Comparison of ENCODE assay signal across 9 cellular contexts in genomic region chr1:219173434-219173757, GRCh38. TPM values are rescaled to one million over a fixed set of nuclear protein-coding genes. Genes with fewer than 3 reads are reported as not detected.
A peak's percentile ranks its signal among the peaks of the same experiment; 100 is the strongest.
DNase-seq lines count a peak whose midpoint lies in the region; ATAC-seq, FAIRE-seq and TF ChIP-seq lines count a peak whose summit lies in the region.
"Had no signal": no experiment of that assay in that cellular context is flagged by ENCODE, and none has a peak within 500 bp of the region (broad histone marks: within the 10 kb centered on the region; RNA-seq: fewer than 3 reads in every experiment).

No MANE protein-coding gene starts in this region.

- no peak for DNase-seq in activated CD4-positive, alpha-beta T cell treated with anti-CD3 and anti-CD28 coated beads, Interleukin-2, amount 10 ng/mL, durations not matched to agents 7 days and 5 days
- no peak for DNase-seq in activated CD4-positive, alpha-beta T cell treated with anti-CD3 and anti-CD28 coated beads, Interleukin-2, amount 50 U/mL, for 1 hour
- no peak for DNase-seq in pancreas
- DNase-seq in Ammon's horn (ENCODE audit: low spot score): no peak
- no peak for DNase-seq in GM13976 (ENCODE audit: low spot score)
- DNase-seq in NCI-H146 treated with DMSO at 0.1 percent for 48 hours (lab: John Stamatoyannopoulos, UW; ENCODE audit: unreplicated experiment): no peak

- WGBS in pancreas, 2 donors: 27 to 28% methylated on average over 6 of the region's 6 CpGs

- FAIRE-seq in pancreas (lab: Jason Lieb, UNC): no peak
- FAIRE-seq: endometrium had no signal

- H3K4me1 ChIP-seq in HUES6 (ENCODE audit: control insufficient read depth, insufficient read depth, low read length) (peaks cover 15% of the 10 kb centered on the region), pancreas (peaks cover 7 to 49% (median 25%) of the 10 kb centered on the region in 3 donors)

- no peak for ATAC-seq in pancreas

- H3K27me3 ChIP-seq in HUES6 (ENCODE audit: control insufficient read depth, insufficient read depth, low read length) (no peaks in the 10 kb centered on the region), pancreas (no peaks in the 10 kb centered on the region)

- CTCF ChIA-PET in activated CD4-positive, alpha-beta T cell treated with anti-CD3 and anti-CD28 coated beads, Interleukin-2, amount 10 ng/mL, durations not matched to agents 7 days and 5 days (lab: Charles Lee): interaction anchor here (1.1 to 1.4 kb wide), 2 partner anchors 15 to 487 kb away, joined by 3 to 8 read pairs; no protein-coding TSS in a partner anchor

- intact Hi-C loops in dendritic cell treated with granulocyte-macrophage colony-stimulating factor and Interleukin-4, amounts not matched to agents 40 ng/mL and 50 ng/mL, for 4 days (cut with micrococcal nuclease): loop anchor here (5.0 kb wide), 1 partner anchor 86 kb away; no protein-coding TSS in a partner anchor
- intact Hi-C loops in pancreas (cut with DNase I): no loop called here

- POLR2A ChIA-PET in activated CD4-positive, alpha-beta T cell treated with anti-CD3 and anti-CD28 coated beads, Interleukin-2, amount 10 ng/mL, durations not matched to agents 7 days and 5 days (lab: Charles Lee): no interaction called here

- TF ChIP-seq CTCF in pancreas (IDR thresholded peaks at IDR 0.05) (no peak), GM13976 (IDR thresholded peaks at IDR 0.05; ENCODE audit: borderline replicate concordance, control extremely low read depth, extremely low read depth, insufficient read depth, missing control alignments) (no peak)

- in situ Hi-C loops in GM13976 (cut with MboI; ENCODE audit: low sequenced_read_pairs, unreplicated experiment): no loop called here

- H3K36me3 Mint-ChIP-seq in activated CD4-positive, alpha-beta T cell treated with anti-CD3 and anti-CD28 coated beads, Interleukin-2, amount 10 ng/mL, durations not matched to agents 7 days and 5 days (ENCODE audit: low read depth): peaks cover 9% of the 10 kb centered on the region
- peaks cover 29% of the 10 kb centered on the region for H3K36me3 Mint-ChIP-seq in dendritic cell treated with granulocyte-macrophage colony-stimulating factor and Interleukin-4, amounts not matched to agents 40 ng/mL and 50 ng/mL, for 4 days (ENCODE audit: low read depth)

- peaks cover 45% of the 10 kb centered on the region for H3K4me1 Mint-ChIP-seq in activated CD4-positive, alpha-beta T cell treated with anti-CD3 and anti-CD28 coated beads, Interleukin-2, amount 10 ng/mL, durations not matched to agents 7 days and 5 days
- H3K4me1 Mint-ChIP-seq in dendritic cell treated with granulocyte-macrophage colony-stimulating factor and Interleukin-4, amounts not matched to agents 40 ng/mL and 50 ng/mL, for 4 days (ENCODE audit: low read depth): peaks cover 37% of the 10 kb centered on the region

- no peaks in the 10 kb centered on the region for H3K27me3 Mint-ChIP-seq in activated CD4-positive, alpha-beta T cell treated with anti-CD3 and anti-CD28 coated beads, Interleukin-2, amount 10 ng/mL, durations not matched to agents 7 days and 5 days
- H3K27me3 Mint-ChIP-seq in dendritic cell treated with granulocyte-macrophage colony-stimulating factor and Interleukin-4, amounts not matched to agents 40 ng/mL and 50 ng/mL, for 4 days: no peaks in the 10 kb centered on the region

- H3K36me3 ChIP-seq in HUES6 (ENCODE audit: control insufficient read depth, insufficient read depth, low read length) (0 out of 2 replicates have a peak, but pooled peaks cover 3% of the 10 kb centered on the region), pancreas (no peaks in the 10 kb centered on the region)

- H3K4me3 ChIP-seq in HUES6 (ENCODE audit: low read depth, low read length): peak overlapping the region; percentile 92
- H3K4me3 ChIP-seq in pancreas: peak overlapping the region; percentile 62 to 86 (median 73)

- no peak overlapping the region for H3K27ac ChIP-seq in HUES6 (ENCODE audit: low read depth, low read length)
- peak overlapping the region; percentile 69 to 96 (median 82) for H3K27ac ChIP-seq in pancreas

- H3K9me3 Mint-ChIP-seq in activated CD4-positive, alpha-beta T cell treated with anti-CD3 and anti-CD28 coated beads, Interleukin-2, amount 10 ng/mL, durations not matched to agents 7 days and 5 days: peaks cover 6% of the 10 kb centered on the region
- no peaks in the 10 kb centered on the region for H3K9me3 Mint-ChIP-seq in dendritic cell treated with granulocyte-macrophage colony-stimulating factor and Interleukin-4, amounts not matched to agents 40 ng/mL and 50 ng/mL, for 4 days

- no peaks in the 10 kb centered on the region for H3K9me3 ChIP-seq in HUES6 (ENCODE audit: control insufficient read depth, insufficient read depth, low read depth, low read length)
- H3K9me3 ChIP-seq in pancreas: no peaks in the 10 kb centered on the region

- H3K4me3 Mint-ChIP-seq in activated CD4-positive, alpha-beta T cell treated with anti-CD3 and anti-CD28 coated beads, Interleukin-2, amount 10 ng/mL, durations not matched to agents 7 days and 5 days: peak overlapping the region; percentile 89
- H3K4me3 Mint-ChIP-seq in dendritic cell treated with granulocyte-macrophage colony-stimulating factor and Interleukin-4, amounts not matched to agents 40 ng/mL and 50 ng/mL, for 4 days: peak overlapping the region; percentile 98

- peak overlapping the region; percentile 97 for H3K27ac Mint-ChIP-seq in activated CD4-positive, alpha-beta T cell treated with anti-CD3 and anti-CD28 coated beads, Interleukin-2, amount 10 ng/mL, durations not matched to agents 7 days and 5 days
- H3K27ac Mint-ChIP-seq in dendritic cell treated with granulocyte-macrophage colony-stimulating factor and Interleukin-4, amounts not matched to agents 40 ng/mL and 50 ng/mL, for 4 days: peak overlapping the region; percentile 97

- no peak overlapping the region for H3K9ac ChIP-seq in HUES6 (ENCODE audit: low read length)

RNA-seq across cellular contexts. Expression of gene LYPLAL1, which starts 0.3 kb away (rescaled TPM):
- 10 to 100 TPM; 15.3 to 16.0 TPM for total RNA-seq in activated CD4-positive, alpha-beta T cell treated with anti-CD3 and anti-CD28 coated beads, Interleukin-2, amount 10 ng/mL, durations not matched to agents 7 days and 5 days
- total RNA-seq in pancreas: 10 to 100 TPM; 14.8 to 33.9 (median 21.2) TPM
- polyA plus RNA-seq in pancreas: 10 to 100 TPM; 32.2 to 37.9 TPM
